1 cellular context compared by ENCODE assay signal in the genomic region with DNA sequence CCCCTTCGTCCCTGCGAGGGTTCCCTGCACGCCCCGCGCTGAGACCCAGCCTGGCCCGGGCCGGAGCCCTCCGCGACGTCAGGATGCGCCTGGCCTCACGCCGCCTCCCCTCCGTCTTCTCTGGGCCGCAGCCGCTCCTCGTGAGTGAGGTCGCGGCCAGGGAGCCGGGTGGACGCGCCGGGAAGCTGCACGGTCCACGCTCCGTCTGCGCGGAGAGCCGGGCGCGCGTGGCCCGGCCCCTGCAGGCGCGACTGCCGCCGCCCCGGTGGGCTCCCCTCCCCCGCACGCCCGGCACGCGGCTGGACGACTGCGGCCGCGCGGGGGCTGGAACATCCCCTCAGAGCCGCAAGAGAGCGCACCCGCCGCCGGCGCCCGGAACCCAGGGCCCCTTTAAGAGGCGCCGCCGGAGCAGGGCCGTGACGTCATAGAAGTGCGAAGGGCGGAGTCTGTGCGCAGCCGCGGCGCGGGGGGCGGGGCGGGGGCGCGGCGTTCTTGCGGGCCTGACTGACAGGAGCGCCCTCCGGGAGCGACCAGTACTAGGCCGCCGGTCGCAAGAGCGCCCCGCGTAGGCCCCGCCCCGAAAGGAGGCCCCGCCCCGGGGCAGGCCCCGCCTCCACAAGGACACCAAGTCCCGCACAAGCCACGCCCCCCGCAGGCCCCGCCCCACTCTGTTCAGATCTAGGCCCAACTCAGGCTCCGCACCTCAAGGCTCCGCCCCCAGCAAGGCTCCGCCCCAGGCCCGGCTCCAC.
TF ChIP-seq lines count a peak whose summit lies in the region.

No MANE protein-coding gene starts in this region.

TF ChIP-seq in HepG2, 621 proteins besides CTCF, POLR2A, EP300 and RAD21 (continued from another document and continues in another):
- TF ChIP-seq ZNF253 (CRISPR knock-in tag; IDR thresholded peaks at IDR 0.05; ENCODE audit: borderline replicate concordance) (no peak), ZFP36 (IDR thresholded peaks at IDR 0.05; ENCODE audit: borderline replicate concordance, low read depth, low read length, partially characterized antibody) (no peak), TOE1 (CRISPR knock-in tag; IDR thresholded peaks at IDR 0.05) (no peak), EHMT2 (IDR thresholded peaks at IDR 0.05; ENCODE audit: borderline replicate concordance, low read depth, low read length) (no peak), ZNF451 (CRISPR knock-in tag; IDR thresholded peaks at IDR 0.05) (no peak; the same call in 1 of the 2 replicates), HOXA5 (CRISPR knock-in tag; IDR thresholded peaks at IDR 0.05) (no peak), ZNF567 (CRISPR knock-in tag; IDR thresholded peaks at IDR 0.05; ENCODE audit: borderline replicate concordance) (no peak), ZNF263 (CRISPR knock-in tag; IDR thresholded peaks at IDR 0.05) (no peak), ZNF720 (CRISPR knock-in tag; IDR thresholded peaks at IDR 0.05) (no peak), SIN3A (IDR thresholded peaks at IDR 0.05; ENCODE audit: borderline replicate concordance, low read depth, low read length) (peak; percentile 52; the same call in 1 of the 2 replicates), SAFB2 (CRISPR knock-in tag; IDR thresholded peaks at IDR 0.05; ENCODE audit: borderline replicate concordance, low read depth) (peak; percentile 59), SUZ12 (IDR thresholded peaks at IDR 0.05; ENCODE audit: low read depth, low read length) (no peak), ZNF556 (CRISPR knock-in tag; IDR thresholded peaks at IDR 0.05; ENCODE audit: borderline replicate concordance) (0 out of 2 replicates have a peak, but pooled peaks have one; percentile 43), ZNF292 (CRISPR knock-in tag; IDR thresholded peaks at IDR 0.05; ENCODE audit: borderline replicate concordance, low read depth) (no peak), FOXK2 (IDR thresholded peaks at IDR 0.05) (no peak), GZF1 (CRISPR knock-in tag; IDR thresholded peaks at IDR 0.05) (no peak), EED (CRISPR knock-in tag; IDR thresholded peaks at IDR 0.05) (no peak), REXO4 (CRISPR knock-in tag; IDR thresholded peaks at IDR 0.05; ENCODE audit: borderline replicate concordance) (no peak), PAX8 (CRISPR knock-in tag; IDR thresholded peaks at IDR 0.05; ENCODE audit: borderline replicate concordance) (no peak), KDM5A (IDR thresholded peaks at IDR 0.05; ENCODE audit: borderline replicate concordance, low read length) (no peak), PCBP2 (optimal IDR thresholded peaks at IDR 0.05; ENCODE audit: low read depth, low read length, poor library complexity, severe bottlenecking) (no peak), ZNF441 (CRISPR knock-in tag; IDR thresholded peaks at IDR 0.05; ENCODE audit: borderline replicate concordance) (0 out of 2 replicates have a peak, but pooled peaks have one; percentile 64), CEBPB (IDR thresholded peaks at IDR 0.05; ENCODE audit: borderline replicate concordance, low read depth, low read length) (no peak), ZNF550 (CRISPR knock-in tag; IDR thresholded peaks at IDR 0.05; ENCODE audit: borderline replicate concordance) (no peak), ZNF34 (CRISPR knock-in tag; IDR thresholded peaks at IDR 0.05; ENCODE audit: borderline replicate concordance) (no peak), TCF7 (IDR thresholded peaks at IDR 0.05; ENCODE audit: low read depth) (no peak), ZBTB7A (CRISPR knock-in tag; IDR thresholded peaks at IDR 0.05) (no peak; the same call in 1 of the 2 replicates), ZNF44 (CRISPR knock-in tag; IDR thresholded peaks at IDR 0.05) (no peak), PLRG1 (conservative IDR thresholded peaks at IDR 0.05) (no peak), BCL6 (CRISPR knock-in tag; IDR thresholded peaks at IDR 0.05) (0 out of 2 replicates have a peak, but pooled peaks have one; percentile 7), ZNF496 (CRISPR knock-in tag; IDR thresholded peaks at IDR 0.05; ENCODE audit: insufficient replicate concordance) (no peak), ZNF563 (CRISPR knock-in tag; IDR thresholded peaks at IDR 0.05) (peak; percentile 88), ZNF616 (CRISPR knock-in tag; IDR thresholded peaks at IDR 0.05; ENCODE audit: low read depth) (no peak), CBX5 (CRISPR knock-in tag; IDR thresholded peaks at IDR 0.05; ENCODE audit: borderline replicate concordance) (no peak), ZNF879 (CRISPR knock-in tag; IDR thresholded peaks at IDR 0.05) (no peak)
- TF ChIP-seq, protein P1, sequence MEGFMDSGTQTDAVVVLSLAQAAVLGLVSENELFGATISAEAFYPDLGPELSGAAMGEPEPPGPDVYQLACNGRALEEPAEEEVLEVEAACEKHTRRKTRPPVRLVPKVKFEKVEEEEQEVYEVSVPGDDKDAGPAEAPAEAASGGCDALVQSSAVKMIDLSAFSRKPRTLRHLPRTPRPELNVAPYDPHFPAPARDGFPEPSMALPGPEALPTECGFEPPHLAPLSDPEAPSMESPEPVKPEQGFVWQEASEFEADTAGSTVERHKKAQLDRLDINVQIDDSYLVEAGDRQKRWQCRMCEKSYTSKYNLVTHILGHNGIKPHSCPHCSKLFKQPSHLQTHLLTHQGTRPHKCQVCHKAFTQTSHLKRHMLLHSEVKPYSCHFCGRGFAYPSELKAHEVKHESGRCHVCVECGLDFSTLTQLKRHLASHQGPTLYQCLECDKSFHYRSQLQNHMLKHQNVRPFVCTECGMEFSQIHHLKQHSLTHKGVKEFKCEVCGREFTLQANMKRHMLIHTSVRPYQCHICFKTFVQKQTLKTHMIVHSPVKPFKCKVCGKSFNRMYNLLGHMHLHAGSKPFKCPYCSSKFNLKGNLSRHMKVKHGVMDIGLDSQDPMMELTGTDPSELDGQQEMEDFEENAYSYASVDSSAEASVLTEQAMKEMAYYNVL (CRISPR knock-in tag; IDR thresholded peaks at IDR 0.05; ENCODE audit: borderline replicate concordance) = no peak
- TF ChIP-seq, protein P2, sequence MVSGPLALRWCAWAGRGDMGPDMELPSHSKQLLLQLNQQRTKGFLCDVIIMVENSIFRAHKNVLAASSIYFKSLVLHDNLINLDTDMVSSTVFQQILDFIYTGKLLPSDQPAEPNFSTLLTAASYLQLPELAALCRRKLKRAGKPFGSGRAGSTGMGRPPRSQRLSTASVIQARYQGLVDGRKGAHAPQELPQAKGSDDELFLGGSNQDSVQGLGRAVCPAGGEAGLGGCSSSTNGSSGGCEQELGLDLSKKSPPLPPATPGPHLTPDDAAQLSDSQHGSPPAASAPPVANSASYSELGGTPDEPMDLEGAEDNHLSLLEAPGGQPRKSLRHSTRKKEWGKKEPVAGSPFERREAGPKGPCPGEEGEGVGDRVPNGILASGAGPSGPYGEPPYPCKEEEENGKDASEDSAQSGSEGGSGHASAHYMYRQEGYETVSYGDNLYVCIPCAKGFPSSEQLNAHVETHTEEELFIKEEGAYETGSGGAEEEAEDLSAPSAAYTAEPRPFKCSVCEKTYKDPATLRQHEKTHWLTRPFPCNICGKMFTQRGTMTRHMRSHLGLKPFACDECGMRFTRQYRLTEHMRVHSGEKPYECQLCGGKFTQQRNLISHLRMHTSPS (CRISPR knock-in tag; IDR thresholded peaks at IDR 0.05; ENCODE audit: low read depth) = no peak
- TF ChIP-seq, protein P3, sequence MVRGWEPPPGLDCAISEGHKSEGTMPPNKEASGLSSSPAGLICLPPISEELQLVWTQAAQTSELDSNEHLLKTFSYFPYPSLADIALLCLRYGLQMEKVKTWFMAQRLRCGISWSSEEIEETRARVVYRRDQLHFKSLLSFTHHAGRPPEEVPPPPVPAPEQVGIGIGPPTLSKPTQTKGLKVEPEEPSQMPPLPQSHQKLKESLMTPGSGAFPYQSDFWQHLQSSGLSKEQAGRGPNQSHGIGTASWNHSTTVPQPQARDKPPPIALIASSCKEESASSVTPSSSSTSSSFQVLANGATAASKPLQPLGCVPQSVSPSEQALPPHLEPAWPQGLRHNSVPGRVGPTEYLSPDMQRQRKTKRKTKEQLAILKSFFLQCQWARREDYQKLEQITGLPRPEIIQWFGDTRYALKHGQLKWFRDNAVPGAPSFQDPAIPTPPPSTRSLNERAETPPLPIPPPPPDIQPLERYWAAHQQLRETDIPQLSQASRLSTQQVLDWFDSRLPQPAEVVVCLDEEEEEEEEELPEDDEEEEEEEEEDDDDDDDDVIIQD (CRISPR knock-in tag; IDR thresholded peaks at IDR 0.05; ENCODE audit: low read depth) = peak; percentile 60; the same call in 1 of the 2 replicates
- TF ChIP-seq, protein P4, sequence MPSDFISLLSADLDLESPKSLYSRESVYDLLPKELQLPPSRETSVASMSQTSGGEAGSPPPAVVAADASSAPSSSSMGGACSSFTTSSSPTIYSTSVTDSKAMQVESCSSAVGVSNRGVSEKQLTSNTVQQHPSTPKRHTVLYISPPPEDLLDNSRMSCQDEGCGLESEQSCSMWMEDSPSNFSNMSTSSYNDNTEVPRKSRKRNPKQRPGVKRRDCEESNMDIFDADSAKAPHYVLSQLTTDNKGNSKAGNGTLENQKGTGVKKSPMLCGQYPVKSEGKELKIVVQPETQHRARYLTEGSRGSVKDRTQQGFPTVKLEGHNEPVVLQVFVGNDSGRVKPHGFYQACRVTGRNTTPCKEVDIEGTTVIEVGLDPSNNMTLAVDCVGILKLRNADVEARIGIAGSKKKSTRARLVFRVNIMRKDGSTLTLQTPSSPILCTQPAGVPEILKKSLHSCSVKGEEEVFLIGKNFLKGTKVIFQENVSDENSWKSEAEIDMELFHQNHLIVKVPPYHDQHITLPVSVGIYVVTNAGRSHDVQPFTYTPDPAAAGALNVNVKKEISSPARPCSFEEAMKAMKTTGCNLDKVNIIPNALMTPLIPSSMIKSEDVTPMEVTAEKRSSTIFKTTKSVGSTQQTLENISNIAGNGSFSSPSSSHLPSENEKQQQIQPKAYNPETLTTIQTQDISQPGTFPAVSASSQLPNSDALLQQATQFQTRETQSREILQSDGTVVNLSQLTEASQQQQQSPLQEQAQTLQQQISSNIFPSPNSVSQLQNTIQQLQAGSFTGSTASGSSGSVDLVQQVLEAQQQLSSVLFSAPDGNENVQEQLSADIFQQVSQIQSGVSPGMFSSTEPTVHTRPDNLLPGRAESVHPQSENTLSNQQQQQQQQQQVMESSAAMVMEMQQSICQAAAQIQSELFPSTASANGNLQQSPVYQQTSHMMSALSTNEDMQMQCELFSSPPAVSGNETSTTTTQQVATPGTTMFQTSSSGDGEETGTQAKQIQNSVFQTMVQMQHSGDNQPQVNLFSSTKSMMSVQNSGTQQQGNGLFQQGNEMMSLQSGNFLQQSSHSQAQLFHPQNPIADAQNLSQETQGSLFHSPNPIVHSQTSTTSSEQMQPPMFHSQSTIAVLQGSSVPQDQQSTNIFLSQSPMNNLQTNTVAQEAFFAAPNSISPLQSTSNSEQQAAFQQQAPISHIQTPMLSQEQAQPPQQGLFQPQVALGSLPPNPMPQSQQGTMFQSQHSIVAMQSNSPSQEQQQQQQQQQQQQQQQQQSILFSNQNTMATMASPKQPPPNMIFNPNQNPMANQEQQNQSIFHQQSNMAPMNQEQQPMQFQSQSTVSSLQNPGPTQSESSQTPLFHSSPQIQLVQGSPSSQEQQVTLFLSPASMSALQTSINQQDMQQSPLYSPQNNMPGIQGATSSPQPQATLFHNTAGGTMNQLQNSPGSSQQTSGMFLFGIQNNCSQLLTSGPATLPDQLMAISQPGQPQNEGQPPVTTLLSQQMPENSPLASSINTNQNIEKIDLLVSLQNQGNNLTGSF (CRISPR knock-in tag; IDR thresholded peaks at IDR 0.05) = peak; percentile 34; the same call in 1 of the 2 replicates
- TF ChIP-seq, protein P5, sequence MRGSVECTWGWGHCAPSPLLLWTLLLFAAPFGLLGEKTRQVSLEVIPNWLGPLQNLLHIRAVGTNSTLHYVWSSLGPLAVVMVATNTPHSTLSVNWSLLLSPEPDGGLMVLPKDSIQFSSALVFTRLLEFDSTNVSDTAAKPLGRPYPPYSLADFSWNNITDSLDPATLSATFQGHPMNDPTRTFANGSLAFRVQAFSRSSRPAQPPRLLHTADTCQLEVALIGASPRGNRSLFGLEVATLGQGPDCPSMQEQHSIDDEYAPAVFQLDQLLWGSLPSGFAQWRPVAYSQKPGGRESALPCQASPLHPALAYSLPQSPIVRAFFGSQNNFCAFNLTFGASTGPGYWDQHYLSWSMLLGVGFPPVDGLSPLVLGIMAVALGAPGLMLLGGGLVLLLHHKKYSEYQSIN (CRISPR knock-in tag; IDR thresholded peaks at IDR 0.05; ENCODE audit: borderline replicate concordance) = no peak
- TF ChIP-seq, protein P6, sequence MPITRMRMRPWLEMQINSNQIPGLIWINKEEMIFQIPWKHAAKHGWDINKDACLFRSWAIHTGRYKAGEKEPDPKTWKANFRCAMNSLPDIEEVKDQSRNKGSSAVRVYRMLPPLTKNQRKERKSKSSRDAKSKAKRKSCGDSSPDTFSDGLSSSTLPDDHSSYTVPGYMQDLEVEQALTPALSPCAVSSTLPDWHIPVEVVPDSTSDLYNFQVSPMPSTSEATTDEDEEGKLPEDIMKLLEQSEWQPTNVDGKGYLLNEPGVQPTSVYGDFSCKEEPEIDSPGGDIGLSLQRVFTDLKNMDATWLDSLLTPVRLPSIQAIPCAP (CRISPR knock-in tag; IDR thresholded peaks at IDR 0.05; ENCODE audit: low read depth) = no peak
- TF ChIP-seq, protein P7, sequence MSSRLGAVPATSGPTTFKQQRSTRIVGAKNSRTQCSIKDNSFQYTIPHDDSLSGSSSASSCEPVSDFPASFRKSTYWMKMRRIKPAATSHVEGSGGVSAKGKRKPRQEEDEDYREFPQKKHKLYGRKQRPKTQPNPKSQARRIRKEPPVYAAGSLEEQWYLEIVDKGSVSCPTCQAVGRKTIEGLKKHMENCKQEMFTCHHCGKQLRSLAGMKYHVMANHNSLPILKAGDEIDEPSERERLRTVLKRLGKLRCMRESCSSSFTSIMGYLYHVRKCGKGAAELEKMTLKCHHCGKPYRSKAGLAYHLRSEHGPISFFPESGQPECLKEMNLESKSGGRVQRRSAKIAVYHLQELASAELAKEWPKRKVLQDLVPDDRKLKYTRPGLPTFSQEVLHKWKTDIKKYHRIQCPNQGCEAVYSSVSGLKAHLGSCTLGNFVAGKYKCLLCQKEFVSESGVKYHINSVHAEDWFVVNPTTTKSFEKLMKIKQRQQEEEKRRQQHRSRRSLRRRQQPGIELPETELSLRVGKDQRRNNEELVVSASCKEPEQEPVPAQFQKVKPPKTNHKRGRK (CRISPR knock-in tag; IDR thresholded peaks at IDR 0.05) = no peak
- TF ChIP-seq, protein P8, sequence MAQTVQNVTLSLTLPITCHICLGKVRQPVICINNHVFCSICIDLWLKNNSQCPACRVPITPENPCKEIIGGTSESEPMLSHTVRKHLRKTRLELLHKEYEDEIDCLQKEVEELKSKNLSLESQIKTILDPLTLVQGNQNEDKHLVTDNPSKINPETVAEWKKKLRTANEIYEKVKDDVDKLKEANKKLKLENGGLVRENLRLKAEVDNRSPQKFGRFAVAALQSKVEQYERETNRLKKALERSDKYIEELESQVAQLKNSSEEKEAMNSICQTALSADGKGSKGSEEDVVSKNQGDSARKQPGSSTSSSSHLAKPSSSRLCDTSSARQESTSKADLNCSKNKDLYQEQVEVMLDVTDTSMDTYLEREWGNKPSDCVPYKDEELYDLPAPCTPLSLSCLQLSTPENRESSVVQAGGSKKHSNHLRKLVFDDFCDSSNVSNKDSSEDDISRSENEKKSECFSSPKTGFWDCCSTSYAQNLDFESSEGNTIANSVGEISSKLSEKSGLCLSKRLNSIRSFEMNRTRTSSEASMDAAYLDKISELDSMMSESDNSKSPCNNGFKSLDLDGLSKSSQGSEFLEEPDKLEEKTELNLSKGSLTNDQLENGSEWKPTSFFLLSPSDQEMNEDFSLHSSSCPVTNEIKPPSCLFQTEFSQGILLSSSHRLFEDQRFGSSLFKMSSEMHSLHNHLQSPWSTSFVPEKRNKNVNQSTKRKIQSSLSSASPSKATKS (CRISPR knock-in tag; IDR thresholded peaks at IDR 0.05) = no peak
